In genomic region chr16:81798311-81799137, GRCh38 we compare ENCODE assay signal across 9 cellular contexts. TPM values are rescaled to one million over a fixed set of nuclear protein-coding genes. Genes with fewer than 3 reads are reported as not detected.
A peak's percentile ranks its signal among the peaks of the same experiment; 100 is the strongest.
DNase-seq lines count a peak whose midpoint lies in the region; ATAC-seq and TF ChIP-seq lines count a peak whose summit lies in the region.
"Had no signal": no experiment of that assay in that cellular context is flagged by ENCODE, and none has a peak within 500 bp of the region (broad histone marks: within the 10 kb centered on the region; RNA-seq: fewer than 3 reads in every experiment).

No MANE protein-coding gene starts in this region.

- H3K4me3 Mint-ChIP-seq in T-cell (peak overlapping the region in 2 of 3 donors; percentile 1 to 2), natural killer cell (peak overlapping the region; percentile 67)

- H3K27me3 Mint-ChIP-seq in T-cell (no peaks in the 10 kb centered on the region), natural killer cell (ENCODE audit: low read depth in 2 of 2) (no peaks in the 10 kb centered on the region)

- H3F3A ChIP-seq in smooth muscle cell (ENCODE audit: low read depth), result no peaks in the 10 kb centered on the region

- no peak overlapping the region for H3K4me2 ChIP-seq in smooth muscle cell

- H3K4me1 ChIP-seq in smooth muscle cell (ENCODE audit: low read depth), result no peaks in the 10 kb centered on the region
- no peaks in the 10 kb centered on the region for H3K4me1 ChIP-seq in uterus

- no peaks in the 10 kb centered on the region for H4K20me1 ChIP-seq in smooth muscle cell (ENCODE audit: low read depth)

- no peak overlapping the region for H3K27ac ChIP-seq in smooth muscle cell (ENCODE audit: low read depth)
- peak overlapping the region in 1 of 2 donors; percentile 9 for H3K27ac ChIP-seq in uterus

- no peak for TF ChIP-seq POLR2A in uterus (IDR thresholded peaks at IDR 0.05)

- 84% methylated on average over 14 of the region's 14 CpGs for WGBS in smooth muscle cell (ENCODE audit: low lambda C conversion rate)

- peaks cover 0 to 28% (median 9%) of the 10 kb centered on the region in 3 donors for H3K4me1 Mint-ChIP-seq in T-cell
- H3K4me1 Mint-ChIP-seq in natural killer cell, result peaks cover 68 to 73% of the 10 kb centered on the region in 2 donors

- peak; percentile 61 for DNase-seq in CD1c-positive myeloid dendritic cell (ENCODE audit: extremely low spot score)
- DNase-seq in T-cell, result peak in 2 of 34 experiments; percentile 8 to 38
- DNase-seq in natural killer cell, result peak; percentile 29
- DNase-seq in DMS153 (lab: John Stamatoyannopoulos, UW), result no peak
- no peak for DNase-seq in smooth muscle cell (lab: John Stamatoyannopoulos, UW; ENCODE audit: unreplicated experiment)
- DNase-seq in uterus, result no peak

- no peak overlapping the region for H3K9ac ChIP-seq in smooth muscle cell (ENCODE audit: low read depth)

- CTCF ChIA-PET in T-cell (lab: Charles Lee), result no interaction called here

- no peaks in the 10 kb centered on the region for H3K36me3 Mint-ChIP-seq in T-cell
- no peaks in the 10 kb centered on the region for H3K36me3 Mint-ChIP-seq in natural killer cell

- no peak overlapping the region for H3K4me3 ChIP-seq in smooth muscle cell
- H3K4me3 ChIP-seq in uterus, result no peak overlapping the region

- POLR2A ChIA-PET in T-cell (lab: Charles Lee), result no interaction called here

- H3K79me2 ChIP-seq in smooth muscle cell (ENCODE audit: low read depth), result no peaks in the 10 kb centered on the region

- H3K36me3 ChIP-seq in smooth muscle cell (ENCODE audit: low read depth) (no peaks in the 10 kb centered on the region), uterus (no peaks in the 10 kb centered on the region)

- peak; percentile 63 for ATAC-seq in GM19023 (IDR thresholded peaks at IDR 0.05; ENCODE audit: unreplicated experiment)
- ATAC-seq in HG03066 (IDR thresholded peaks at IDR 0.05; ENCODE audit: low read depth, unreplicated experiment), result peak; percentile 59
- peak in 2 of 4 experiments; percentile 54 to 59 for ATAC-seq in T-cell (replicated peaks in 1 of 4)
- peak; percentile 35 to 45 (median 39) for ATAC-seq in natural killer cell
- ATAC-seq: HCT116 had no signal

- no peaks in the 10 kb centered on the region for H3K9me3 Mint-ChIP-seq in T-cell
- no peaks in the 10 kb centered on the region for H3K9me3 Mint-ChIP-seq in natural killer cell

- H3K27me3 ChIP-seq in smooth muscle cell (ENCODE audit: low read depth) (peaks cover 21% of the 10 kb centered on the region), uterus (no peaks in the 10 kb centered on the region)

- TF ChIP-seq CTCF in natural killer cell (IDR thresholded peaks at IDR 0.05) (no peak), smooth muscle cell (IDR thresholded peaks at IDR 0.05; ENCODE audit: borderline replicate concordance, insufficient read depth, poor library complexity, severe bottlenecking) (no peak), uterus (IDR thresholded peaks at IDR 0.05) (no peak)

- peak overlapping the region; percentile 38 to 75 for H3K27ac Mint-ChIP-seq in T-cell
- H3K27ac Mint-ChIP-seq in natural killer cell, result peak overlapping the region; percentile 92 to 99

- H3K9me3 ChIP-seq in smooth muscle cell (replicated peaks; ENCODE audit: low read depth), result no peaks in the 10 kb centered on the region
- no peaks in the 10 kb centered on the region for H3K9me3 ChIP-seq in uterus

- no peak overlapping the region for H2AFZ ChIP-seq in smooth muscle cell (ENCODE audit: low read depth)

- intact Hi-C loops in natural killer cell (cut with micrococcal nuclease) (loop anchor here (5.0 kb wide), 2 partner anchors 34 to 74 kb away; no protein-coding TSS in a partner anchor), uterus (cut with DNase I; ENCODE audit: low total_unique reads) (no loop called here)

RNA-seq across cellular contexts. Expression of gene PLCG2, which starts 19.4 kb away (rescaled TPM):
- total RNA-seq in T-cell (10 to 100 TPM in 4 of 5 donors, 1 to 10 TPM in 1; 7.5 to 27.1 (median 12.1) TPM), natural killer cell (100 to 1,000 TPM; 250 to 298 (median 285) TPM), smooth muscle cell (0.18 and 1.7 TPM in 2 replicates), uterus (10 to 100 TPM; 11.2 to 39.4 (median 18.8) TPM)
- polyA plus RNA-seq in smooth muscle cell, result 0.02 TPM in 1 of 2 replicates, not detected in the other

Comparison
In these comparisons a context has a peak if more than half of its experiments do, and no peak if none do; other contexts are left out.
1. DNase-seq: peak in CD1c-positive myeloid dendritic cell (single experiment) and natural killer cell (single experiment); none in DMS153 (single experiment), smooth muscle cell (single experiment) and uterus (0 of 2).
2. RNA of gene PLCG2, which starts 19.4 kb away (total RNA-seq): 250 to 298 TPM in natural killer cell; 11.2 to 39.4 TPM in uterus, 7.5 to 27.1 TPM in T-cell and 0.18 to 1.7 TPM in smooth muscle cell; every median in the first group is over 4 times any median in the second.